1 cellular context compared by ENCODE assay signal in the genomic region with DNA sequence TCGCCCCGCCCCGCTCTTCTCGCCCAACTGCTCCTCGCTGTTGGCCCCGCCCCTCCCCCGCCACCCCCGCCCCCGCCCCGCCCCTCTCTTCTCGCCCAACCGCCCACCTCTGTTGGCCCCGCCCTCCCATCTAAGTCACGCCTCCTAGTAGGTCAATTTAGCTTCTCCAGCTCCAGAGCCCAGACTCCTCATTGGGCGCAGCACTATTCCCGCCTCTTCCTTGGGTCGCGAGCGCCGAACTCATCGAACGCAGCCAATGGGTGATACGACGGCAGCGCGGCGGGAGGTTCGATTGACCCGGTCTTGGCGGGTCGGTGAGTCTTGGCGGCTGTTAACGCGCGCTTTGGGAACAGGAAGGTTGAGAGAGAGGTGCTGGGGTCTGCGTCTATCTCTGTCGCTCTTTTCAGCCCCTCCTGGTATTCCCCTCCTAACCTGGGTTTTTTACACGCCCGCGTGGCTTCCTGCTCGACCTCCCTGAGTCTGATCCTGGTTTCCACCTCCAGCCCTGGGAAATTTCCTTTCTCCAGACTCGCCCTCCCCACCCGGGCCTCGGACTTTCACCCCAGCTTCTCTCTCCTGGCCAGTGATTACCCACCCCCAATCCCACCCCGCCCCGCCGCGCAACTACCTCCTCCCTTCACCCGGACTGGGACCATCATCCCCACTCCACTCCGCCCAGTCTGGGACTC.
A peak's percentile ranks its signal among the peaks of the same experiment; 100 is the strongest.
TF ChIP-seq lines count a peak whose summit lies in the region.

A gene (plus strand): TSS at position 331 of the 689 bp plus-strand sequence. CDS start 643 bp downstream, outside the sequence.

TF ChIP-seq in HepG2, 621 proteins besides CTCF, POLR2A, EP300 and RAD21 (continued from another document):
- TF ChIP-seq, protein P1, sequence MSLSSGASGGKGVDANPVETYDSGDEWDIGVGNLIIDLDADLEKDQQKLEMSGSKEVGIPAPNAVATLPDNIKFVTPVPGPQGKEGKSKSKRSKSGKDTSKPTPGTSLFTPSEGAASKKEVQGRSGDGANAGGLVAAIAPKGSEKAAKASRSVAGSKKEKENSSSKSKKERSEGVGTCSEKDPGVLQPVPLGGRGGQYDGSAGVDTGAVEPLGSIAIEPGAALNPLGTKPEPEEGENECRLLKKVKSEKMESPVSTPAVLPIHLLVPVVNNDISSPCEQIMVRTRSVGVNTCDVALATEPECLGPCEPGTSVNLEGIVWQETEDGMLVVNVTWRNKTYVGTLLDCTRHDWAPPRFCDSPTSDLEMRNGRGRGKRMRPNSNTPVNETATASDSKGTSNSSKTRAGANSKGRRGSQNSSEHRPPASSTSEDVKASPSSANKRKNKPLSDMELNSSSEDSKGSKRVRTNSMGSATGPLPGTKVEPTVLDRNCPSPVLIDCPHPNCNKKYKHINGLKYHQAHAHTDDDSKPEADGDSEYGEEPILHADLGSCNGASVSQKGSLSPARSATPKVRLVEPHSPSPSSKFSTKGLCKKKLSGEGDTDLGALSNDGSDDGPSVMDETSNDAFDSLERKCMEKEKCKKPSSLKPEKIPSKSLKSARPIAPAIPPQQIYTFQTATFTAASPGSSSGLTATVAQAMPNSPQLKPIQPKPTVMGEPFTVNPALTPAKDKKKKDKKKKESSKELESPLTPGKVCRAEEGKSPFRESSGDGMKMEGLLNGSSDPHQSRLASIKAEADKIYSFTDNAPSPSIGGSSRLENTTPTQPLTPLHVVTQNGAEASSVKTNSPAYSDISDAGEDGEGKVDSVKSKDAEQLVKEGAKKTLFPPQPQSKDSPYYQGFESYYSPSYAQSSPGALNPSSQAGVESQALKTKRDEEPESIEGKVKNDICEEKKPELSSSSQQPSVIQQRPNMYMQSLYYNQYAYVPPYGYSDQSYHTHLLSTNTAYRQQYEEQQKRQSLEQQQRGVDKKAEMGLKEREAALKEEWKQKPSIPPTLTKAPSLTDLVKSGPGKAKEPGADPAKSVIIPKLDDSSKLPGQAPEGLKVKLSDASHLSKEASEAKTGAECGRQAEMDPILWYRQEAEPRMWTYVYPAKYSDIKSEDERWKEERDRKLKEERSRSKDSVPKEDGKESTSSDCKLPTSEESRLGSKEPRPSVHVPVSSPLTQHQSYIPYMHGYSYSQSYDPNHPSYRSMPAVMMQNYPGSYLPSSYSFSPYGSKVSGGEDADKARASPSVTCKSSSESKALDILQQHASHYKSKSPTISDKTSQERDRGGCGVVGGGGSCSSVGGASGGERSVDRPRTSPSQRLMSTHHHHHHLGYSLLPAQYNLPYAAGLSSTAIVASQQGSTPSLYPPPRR (CRISPR knock-in tag; IDR thresholded peaks at IDR 0.05; ENCODE audit: borderline replicate concordance) = no peak
- TF ChIP-seq, protein P2, sequence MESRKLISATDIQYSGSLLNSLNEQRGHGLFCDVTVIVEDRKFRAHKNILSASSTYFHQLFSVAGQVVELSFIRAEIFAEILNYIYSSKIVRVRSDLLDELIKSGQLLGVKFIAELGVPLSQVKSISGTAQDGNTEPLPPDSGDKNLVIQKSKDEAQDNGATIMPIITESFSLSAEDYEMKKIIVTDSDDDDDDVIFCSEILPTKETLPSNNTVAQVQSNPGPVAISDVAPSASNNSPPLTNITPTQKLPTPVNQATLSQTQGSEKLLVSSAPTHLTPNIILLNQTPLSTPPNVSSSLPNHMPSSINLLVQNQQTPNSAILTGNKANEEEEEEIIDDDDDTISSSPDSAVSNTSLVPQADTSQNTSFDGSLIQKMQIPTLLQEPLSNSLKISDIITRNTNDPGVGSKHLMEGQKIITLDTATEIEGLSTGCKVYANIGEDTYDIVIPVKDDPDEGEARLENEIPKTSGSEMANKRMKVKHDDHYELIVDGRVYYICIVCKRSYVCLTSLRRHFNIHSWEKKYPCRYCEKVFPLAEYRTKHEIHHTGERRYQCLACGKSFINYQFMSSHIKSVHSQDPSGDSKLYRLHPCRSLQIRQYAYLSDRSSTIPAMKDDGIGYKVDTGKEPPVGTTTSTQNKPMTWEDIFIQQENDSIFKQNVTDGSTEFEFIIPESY (CRISPR knock-in tag; IDR thresholded peaks at IDR 0.05) = peak; percentile 42; the same call in 1 of the 2 replicates
- 0 out of 2 replicates have a peak, but pooled peaks have one; percentile 47 for TF ChIP-seq ZNF558 (CRISPR knock-in tag; IDR thresholded peaks at IDR 0.05; ENCODE audit: borderline replicate concordance)
- TF ChIP-seq ARNT2 (CRISPR knock-in tag; IDR thresholded peaks at IDR 0.05; ENCODE audit: low read depth) = peak; percentile 88
- peak; percentile 64; the same call in 1 of the 2 replicates for TF ChIP-seq ZNF317 (CRISPR knock-in tag; IDR thresholded peaks at IDR 0.05)
- TF ChIP-seq KLF13 (CRISPR knock-in tag; IDR thresholded peaks at IDR 0.05) = no peak
- 0 out of 2 replicates have a peak, but pooled peaks have one; percentile 14 for TF ChIP-seq NFKB2 (CRISPR knock-in tag; IDR thresholded peaks at IDR 0.05; ENCODE audit: borderline replicate concordance)
- TF ChIP-seq, protein P3, sequence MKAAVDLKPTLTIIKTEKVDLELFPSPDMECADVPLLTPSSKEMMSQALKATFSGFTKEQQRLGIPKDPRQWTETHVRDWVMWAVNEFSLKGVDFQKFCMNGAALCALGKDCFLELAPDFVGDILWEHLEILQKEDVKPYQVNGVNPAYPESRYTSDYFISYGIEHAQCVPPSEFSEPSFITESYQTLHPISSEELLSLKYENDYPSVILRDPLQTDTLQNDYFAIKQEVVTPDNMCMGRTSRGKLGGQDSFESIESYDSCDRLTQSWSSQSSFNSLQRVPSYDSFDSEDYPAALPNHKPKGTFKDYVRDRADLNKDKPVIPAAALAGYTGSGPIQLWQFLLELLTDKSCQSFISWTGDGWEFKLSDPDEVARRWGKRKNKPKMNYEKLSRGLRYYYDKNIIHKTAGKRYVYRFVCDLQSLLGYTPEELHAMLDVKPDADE (CRISPR knock-in tag; IDR thresholded peaks at IDR 0.05) = no peak
